In the genomic region with DNA sequence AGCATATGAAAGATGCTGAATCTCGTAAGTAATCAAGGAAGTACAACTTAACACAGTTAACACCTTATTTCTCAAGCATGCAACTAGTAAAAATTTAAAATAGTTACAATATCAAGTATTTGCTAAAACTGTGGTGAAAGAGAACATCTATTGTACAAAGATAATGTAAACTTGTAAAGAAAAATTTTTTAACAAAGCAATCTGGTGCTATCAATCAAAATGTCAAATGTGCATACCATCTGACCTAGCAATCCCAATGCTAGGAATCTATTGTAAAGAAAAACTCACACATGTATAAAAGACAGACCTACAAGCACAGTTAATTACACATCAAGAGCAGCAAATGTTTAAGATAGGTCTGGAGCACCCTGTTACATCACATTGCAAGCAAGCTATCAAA, we compare ENCODE assay signal across 16 cellular contexts.
DNase-seq lines count a peak whose midpoint lies in the region; ATAC-seq and TF ChIP-seq lines count a peak whose summit lies in the region.
"Had no signal": no experiment of that assay in that cellular context is flagged by ENCODE, and none has a peak within 500 bp of the region (broad histone marks: within the 10 kb centered on the region; RNA-seq: fewer than 3 reads in every experiment).

No MANE protein-coding gene starts in this region.

- no peak overlapping the region for H3K14ac ChIP-seq in neuronal stem cell (ENCODE audit: low read length)

- DNase-seq in SK-N-SH (no peak), HEK293T (ENCODE audit: extremely low spot score) (no peak), NCI-H69 (lab: John Stamatoyannopoulos, UW) (peak; percentile 3), T-helper 9 cell (no peak), neuronal stem cell (ENCODE audit: low spot score) (no peak)
- DNase-seq: AML-193; Caco-2; CD4-positive, alpha-beta T cell; GM23248; HFFc6 had no signal

- no peak overlapping the region for H4K91ac ChIP-seq in neuronal stem cell (ENCODE audit: low read depth, low read length, poor library complexity)

- no peak for TF ChIP-seq CTCF in SK-N-SH (IDR thresholded peaks at IDR 0.05)

- no peaks in the 10 kb centered on the region for H4K20me1 ChIP-seq in SK-N-SH (ENCODE audit: insufficient read depth)

- H2AK5ac ChIP-seq in neuronal stem cell (ENCODE audit: low read depth, low read length) = no peak overlapping the region

- H3K23ac ChIP-seq in neuronal stem cell (ENCODE audit: low read depth, low read length, poor library complexity) = no peak overlapping the region

- no peak for TF ChIP-seq EP300 in SK-N-SH (IDR thresholded peaks at IDR 0.05; ENCODE audit: borderline replicate concordance in 1 of 2, low read depth in 1 of 2, low read length in 1 of 2)

- no peak for TF ChIP-seq RAD21 in SK-N-SH (IDR thresholded peaks at IDR 0.05; ENCODE audit: low read length)

- H3K4me1 ChIP-seq in SK-N-SH (ENCODE audit: control insufficient read depth in 1 of 2, insufficient read depth in 2 of 2, low read depth in 1 of 2, low read length in 1 of 2) = peaks cover 0 to 5% of the 10 kb centered on the region in 2 experiments; a peak in 2 of 4 replicates
- H3K4me1 ChIP-seq in neuronal stem cell (ENCODE audit: control insufficient read depth in 2 of 2, insufficient read depth in 1 of 2, low read depth in 1 of 2, low read length in 2 of 2) = peaks cover 0 to 2% of the 10 kb centered on the region in 2 donors

- H3K9ac ChIP-seq in SK-N-SH = no peak overlapping the region
- no peak overlapping the region for H3K9ac ChIP-seq in neuronal stem cell (ENCODE audit: low read depth, low read length, poor library complexity)
- H3K9ac ChIP-seq: GM23248, KMS-11 had no signal

- ATAC-seq in SK-N-SH treated with all-trans-retinoic acid at 6 μM for 48 hours (no peak; the same call in 2 of the 3 replicates), GM19023 (IDR thresholded peaks at IDR 0.05; ENCODE audit: unreplicated experiment) (no peak)
- ATAC-seq: HepG2 had no signal

- H3K9me3 ChIP-seq in SK-N-SH (no peaks in the 10 kb centered on the region), neuronal stem cell (replicated peaks in 1 of 2; ENCODE audit: control insufficient read depth in 2 of 2, insufficient read depth in 1 of 2, low read depth in 1 of 2, low read length in 2 of 2) (no peaks in the 10 kb centered on the region)
- H3K9me3 ChIP-seq: Caco-2, HAP-1 had no signal

- no peak overlapping the region for H2AFZ ChIP-seq in SK-N-SH (ENCODE audit: low read depth)
- H2AFZ ChIP-seq in neuronal stem cell (ENCODE audit: low read length) = no peak overlapping the region
- H2AFZ ChIP-seq: GM23248 had no signal

- peaks cover 8 to 31% of the 10 kb centered on the region in 2 experiments for H3K36me3 ChIP-seq in SK-N-SH (replicated peaks in 1 of 2; ENCODE audit: control insufficient read depth in 1 of 2, insufficient read depth in 2 of 2, low read length in 1 of 2)
- H3K36me3 ChIP-seq in neuronal stem cell (replicated peaks in 1 of 2; ENCODE audit: control insufficient read depth in 2 of 2, insufficient read depth in 2 of 2, low read length in 2 of 2) = peaks cover 0 to 67% of the 10 kb centered on the region in 2 donors
- H3K36me3 ChIP-seq: HAP-1 had no signal

- no peaks in the 10 kb centered on the region for H3K27me3 ChIP-seq in SK-N-SH (ENCODE audit: insufficient read depth)
- no peaks in the 10 kb centered on the region for H3K27me3 ChIP-seq in neuronal stem cell (ENCODE audit: control insufficient read depth in 3 of 3, insufficient read depth in 3 of 3, low read depth in 1 of 3, low read length in 3 of 3)

- H2BK12ac ChIP-seq in neuronal stem cell (ENCODE audit: low read length) = no peak overlapping the region

- H3K18ac ChIP-seq in neuronal stem cell (ENCODE audit: low read length) = no peak overlapping the region

- H3K9me2 ChIP-seq in SK-N-SH = no peaks in the 10 kb centered on the region

- H2BK15ac ChIP-seq in neuronal stem cell (ENCODE audit: low read length) = no peak overlapping the region

- 0 out of 4 replicates have a peak overlapping the region, but pooled peaks of 1 of the 2 experiments have one; percentile 2 for H3K27ac ChIP-seq in SK-N-SH (ENCODE audit: low read depth in 2 of 2, low read length in 1 of 2)
- no peak overlapping the region for H3K27ac ChIP-seq in neuronal stem cell (replicated peaks; ENCODE audit: low read length)
- H3K27ac ChIP-seq: C4-2B, GM23248, KMS-11 had no signal

- no peak overlapping the region for H3K4ac ChIP-seq in neuronal stem cell (ENCODE audit: low read length)

- no peaks in the 10 kb centered on the region for H3K79me1 ChIP-seq in neuronal stem cell (ENCODE audit: low read depth, low read length)

- no peak overlapping the region for H2BK5ac ChIP-seq in neuronal stem cell (ENCODE audit: low read length)

- POLR2A ChIA-PET in SK-N-SH (lab: Yijun Ruan, JAX) = no interaction called here
- POLR2A ChIA-PET in HEK293T (lab: Yijun Ruan, JAX) = no interaction called here

- H3K79me2 ChIP-seq in SK-N-SH (ENCODE audit: insufficient read depth) = peaks cover 64% of the 10 kb centered on the region

- H3F3A ChIP-seq in SK-N-SH (replicated peaks; ENCODE audit: insufficient read depth) = peaks cover 13% of the 10 kb centered on the region

- H3K4me2 ChIP-seq in SK-N-SH (no peak overlapping the region), neuronal stem cell (ENCODE audit: insufficient read depth, low read length, poor library complexity, severe bottlenecking) (no peak overlapping the region)
- H3K4me2 ChIP-seq: KMS-11 had no signal

- WGBS in SK-N-SH (ENCODE audit: low lambda C conversion rate) = 94% methylated on average over 1 of the region's 1 CpG
- no CpG with 5 or more reads among the region's 1 CpG for WGBS in neuronal stem cell (ENCODE audit: extremely low coverage in 2 of 2, insufficient read length in 2 of 2, insufficient replicate concordance in 1 of 2), 2 donors

- no peak overlapping the region for H3K4me3 ChIP-seq in SK-N-SH (ENCODE audit: low read depth in 2 of 2, low read length in 1 of 2)
- no peak overlapping the region for H3K4me3 ChIP-seq in neuronal stem cell (ENCODE audit: low read length in 2 of 2)
- H3K4me3 ChIP-seq: GM23248, HAP-1 had no signal

- no peak overlapping the region for H4K8ac ChIP-seq in neuronal stem cell (ENCODE audit: low read depth, low read length)

- CTCF ChIA-PET in SK-N-SH (lab: Yijun Ruan, JAX) (no interaction called here), HEK293T (lab: Yijun Ruan, JAX) (no interaction called here)

- H2BK120ac ChIP-seq in neuronal stem cell (ENCODE audit: low read depth, low read length) = no peak overlapping the region

TF ChIP-seq in SK-N-SH, 30 proteins besides CTCF, POLR2A, EP300 and RAD21:
- no peak for TF ChIP-seq FOXM1 (IDR thresholded peaks at IDR 0.05; ENCODE audit: low read depth)
- TF ChIP-seq, protein P1, sequence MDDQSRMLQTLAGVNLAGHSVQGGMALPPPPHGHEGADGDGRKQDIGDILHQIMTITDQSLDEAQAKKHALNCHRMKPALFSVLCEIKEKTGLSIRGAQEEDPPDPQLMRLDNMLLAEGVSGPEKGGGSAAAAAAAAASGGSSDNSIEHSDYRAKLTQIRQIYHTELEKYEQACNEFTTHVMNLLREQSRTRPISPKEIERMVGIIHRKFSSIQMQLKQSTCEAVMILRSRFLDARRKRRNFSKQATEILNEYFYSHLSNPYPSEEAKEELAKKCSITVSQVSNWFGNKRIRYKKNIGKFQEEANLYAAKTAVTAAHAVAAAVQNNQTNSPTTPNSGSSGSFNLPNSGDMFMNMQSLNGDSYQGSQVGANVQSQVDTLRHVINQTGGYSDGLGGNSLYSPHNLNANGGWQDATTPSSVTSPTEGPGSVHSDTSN (IDR thresholded peaks at IDR 0.05) = peak; percentile 73

TF ChIP-seq in SK-N-SH treated with all-trans-retinoic acid at 6 μM for 48 hours, 23 proteins besides CTCF, POLR2A, EP300 and RAD21 (continues in another document):
- TF ChIP-seq, protein P2, sequence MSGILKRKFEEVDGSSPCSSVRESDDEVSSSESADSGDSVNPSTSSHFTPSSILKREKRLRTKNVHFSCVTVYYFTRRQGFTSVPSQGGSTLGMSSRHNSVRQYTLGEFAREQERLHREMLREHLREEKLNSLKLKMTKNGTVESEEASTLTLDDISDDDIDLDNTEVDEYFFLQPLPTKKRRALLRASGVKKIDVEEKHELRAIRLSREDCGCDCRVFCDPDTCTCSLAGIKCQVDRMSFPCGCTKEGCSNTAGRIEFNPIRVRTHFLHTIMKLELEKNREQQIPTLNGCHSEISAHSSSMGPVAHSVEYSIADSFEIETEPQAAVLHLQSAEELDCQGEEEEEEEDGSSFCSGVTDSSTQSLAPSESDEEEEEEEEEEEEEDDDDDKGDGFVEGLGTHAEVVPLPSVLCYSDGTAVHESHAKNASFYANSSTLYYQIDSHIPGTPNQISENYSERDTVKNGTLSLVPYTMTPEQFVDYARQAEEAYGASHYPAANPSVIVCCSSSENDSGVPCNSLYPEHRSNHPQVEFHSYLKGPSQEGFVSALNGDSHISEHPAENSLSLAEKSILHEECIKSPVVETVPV (CRISPR knock-in tag; IDR thresholded peaks at IDR 0.05) = no peak

TF ChIP-seq in HEK293T, 16 proteins besides CTCF, POLR2A, EP300 and RAD21:
- TF ChIP-seq, protein P3, sequence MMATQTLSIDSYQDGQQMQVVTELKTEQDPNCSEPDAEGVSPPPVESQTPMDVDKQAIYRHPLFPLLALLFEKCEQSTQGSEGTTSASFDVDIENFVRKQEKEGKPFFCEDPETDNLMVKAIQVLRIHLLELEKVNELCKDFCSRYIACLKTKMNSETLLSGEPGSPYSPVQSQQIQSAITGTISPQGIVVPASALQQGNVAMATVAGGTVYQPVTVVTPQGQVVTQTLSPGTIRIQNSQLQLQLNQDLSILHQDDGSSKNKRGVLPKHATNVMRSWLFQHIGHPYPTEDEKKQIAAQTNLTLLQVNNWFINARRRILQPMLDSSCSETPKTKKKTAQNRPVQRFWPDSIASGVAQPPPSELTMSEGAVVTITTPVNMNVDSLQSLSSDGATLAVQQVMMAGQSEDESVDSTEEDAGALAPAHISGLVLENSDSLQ (IDR thresholded peaks at IDR 0.05) = peak; percentile 38; the same call in 1 of the 2 replicates
- no peak for TF ChIP-seq HDGF (IDR thresholded peaks at IDR 0.05; ENCODE audit: borderline replicate concordance)
